Comparison of ENCODE assay signal across 23 cellular contexts in genomic region chr1:180141381-180141934, GRCh38. TPM values are rescaled to one million over a fixed set of nuclear protein-coding genes. Genes with fewer than 3 reads are reported as not detected.
DNase-seq lines count a peak whose midpoint lies in the region; ATAC-seq, FAIRE-seq and TF ChIP-seq lines count a peak whose summit lies in the region.
"Had no signal": no experiment of that assay in that cellular context is flagged by ENCODE, and none has a peak within 500 bp of the region (broad histone marks: within the 10 kb centered on the region; RNA-seq: fewer than 3 reads in every experiment).

No MANE protein-coding gene starts in this region.

- H3K9me3 ChIP-seq in K562 (replicated peaks; ENCODE audit: control insufficient read depth, insufficient read depth, low read depth, low read length) (no peaks in the 10 kb centered on the region), endodermal cell (ENCODE audit: control insufficient read depth, low read length) (no peaks in the 10 kb centered on the region)
- H3K9me3 ChIP-seq: BE2C had no signal

- H3K9ac ChIP-seq in K562 (ENCODE audit: insufficient read depth in 1 of 2, low read depth in 2 of 2, low read length in 2 of 2) (no peak overlapping the region), endodermal cell (ENCODE audit: extremely low read depth, low read length, poor library complexity, severe bottlenecking) (no peak overlapping the region)

- intact Hi-C loops in K562 (cut with micrococcal nuclease) = no loop called here

- H4K20me1 ChIP-seq in K562 (replicated peaks; ENCODE audit: control insufficient read depth, insufficient read depth, low read length) = no peaks in the 10 kb centered on the region

- H3K27ac Mint-ChIP-seq in osteocyte (ENCODE audit: unreplicated experiment) = no peak overlapping the region
- H3K27ac Mint-ChIP-seq in endodermal cell = no peak overlapping the region
- H3K27ac Mint-ChIP-seq: CD4-positive, CD25-positive, alpha-beta regulatory T cell; CD8-positive, alpha-beta memory T cell had no signal

- no peaks in the 10 kb centered on the region for H3K36me3 ChIP-seq in K562 (ENCODE audit: control insufficient read depth, insufficient read depth, low read length)
- no peaks in the 10 kb centered on the region for H3K36me3 ChIP-seq in endodermal cell (ENCODE audit: control insufficient read depth, insufficient read depth, low read length)
- H3K36me3 ChIP-seq: BE2C had no signal

- no peak overlapping the region for H3K4me2 ChIP-seq in K562 (ENCODE audit: insufficient read depth, low read length)

- H3K4me1 ChIP-seq in K562 (replicated peaks in 1 of 2; ENCODE audit: control insufficient read depth in 2 of 2, insufficient read depth in 2 of 2, low read length in 2 of 2) (no peaks in the 10 kb centered on the region), endodermal cell (ENCODE audit: control insufficient read depth, insufficient read depth, low read length) (no peaks in the 10 kb centered on the region)
- H3K4me1 ChIP-seq: BE2C had no signal

- H3K27me3 Mint-ChIP-seq in osteocyte (ENCODE audit: unreplicated experiment) (no peaks in the 10 kb centered on the region), endodermal cell (ENCODE audit: insufficient read depth) (peaks cover 12% of the 10 kb centered on the region)

- TF ChIP-seq RAD21 in K562 (CRISPR knock-in tag; conservative IDR thresholded peaks at IDR 0.05 in 1 of 2, IDR thresholded peaks at IDR 0.05 in 1 of 2) = no peak

- no peak overlapping the region for H3K27ac ChIP-seq in K562 (ENCODE audit: extremely low read depth, low read depth, low read length)
- no peak overlapping the region for H3K27ac ChIP-seq in endodermal cell (ENCODE audit: low read depth, low read length)

- WGBS in K562 (ENCODE audit: insufficient coverage, low coverage, missing lambda C conversion rate) = 38% methylated on average over 6 of the region's 6 CpGs
- 92 to 100% methylated on average over 1 to 6 of the region's 6 CpGs for WGBS in endodermal cell (ENCODE audit: insufficient coverage in 1 of 2, insufficient read length in 1 of 2), 2 experiments

- TF ChIP-seq POLR2A in K562 (conservative IDR thresholded peaks at IDR 0.05) = no peak

- peak; percentile 22; the same call in 1 of the 3 replicates for ATAC-seq in K562
- ATAC-seq: GM12878, HepG2 had no signal

- FAIRE-seq in K562 (lab: Jason Lieb, UNC) (no peak), GM19239 (lab: Jason Lieb, UNC) (no peak)
- FAIRE-seq: A204.1, GM12878, H1, HepG2 had no signal

- CTCF ChIA-PET in K562 (lab: Yijun Ruan, JAX; ENCODE audit: low intra/inter-chr PET ratio) = no interaction called here

- H3K4me1 Mint-ChIP-seq in osteocyte (ENCODE audit: unreplicated experiment) (no peaks in the 10 kb centered on the region), endodermal cell (no peaks in the 10 kb centered on the region)
- H3K4me1 Mint-ChIP-seq: CD4-positive, CD25-positive, alpha-beta regulatory T cell; CD8-positive, alpha-beta memory T cell; H9 had no signal

- no peak overlapping the region for H3K4me3 Mint-ChIP-seq in osteocyte (ENCODE audit: unreplicated experiment)
- H3K4me3 Mint-ChIP-seq in endodermal cell = no peak overlapping the region
- H3K4me3 Mint-ChIP-seq: CD4-positive, CD25-positive, alpha-beta regulatory T cell; CD8-positive, alpha-beta memory T cell; H9 had no signal

- TF ChIP-seq CTCF in K562 (IDR thresholded peaks at IDR 0.05 in 2 of 3, conservative IDR thresholded peaks at IDR 0.05 in 1 of 3; ENCODE audit: insufficient read depth in 2 of 3, low read depth in 1 of 3, low read length in 3 of 3) (no peak), osteocyte (IDR thresholded peaks at IDR 0.05) (no peak), endodermal cell (conservative IDR thresholded peaks at IDR 0.05) (no peak)

- H3K4me3 ChIP-seq in K562 = no peak overlapping the region
- H3K4me3 ChIP-seq in endodermal cell (ENCODE audit: low read length) = no peak overlapping the region
- H3K4me3 ChIP-seq: GM12878 had no signal

- H3K9me3 Mint-ChIP-seq in osteocyte (ENCODE audit: unreplicated experiment) = no peaks in the 10 kb centered on the region
- H3K9me3 Mint-ChIP-seq in endodermal cell = no peaks in the 10 kb centered on the region
- H3K9me3 Mint-ChIP-seq: H9 had no signal

- DNase-seq in K562 (ENCODE audit: extremely low read depth in 1 of 4, low spot score in 3 of 4) (no peak), fibroblast of peridontal ligament (ENCODE audit: extremely low read depth) (peak; percentile 22), mesenteric fat pad (ENCODE audit: low spot score) (peak; percentile 47), osteocyte (ENCODE audit: extremely low spot score, unreplicated experiment) (peak; percentile 34), endodermal cell (no peak), GM19239 (ENCODE audit: insufficient read length, low spot score) (no peak), pons (ENCODE audit: low spot score) (no peak), 8988T (no peak)
- DNase-seq: ACHN; BE2C; C1 segment of cervical spinal cord; CD4-positive, CD25-positive, alpha-beta regulatory T cell; CD8-positive, alpha-beta memory T cell; COR-L47; DMS 273 treated with DMSO at 0.1 percent for 48 hours; DMS53; DND-41; EL; H9 had no signal

- no peaks in the 10 kb centered on the region for H3K27me3 ChIP-seq in K562 (ENCODE audit: control insufficient read depth in 2 of 2, insufficient read depth in 2 of 2, low read length in 2 of 2)
- peaks cover 8% of the 10 kb centered on the region for H3K27me3 ChIP-seq in endodermal cell (ENCODE audit: control insufficient read depth, insufficient read depth, low read length, poor library complexity, severe bottlenecking)
- H3K27me3 ChIP-seq: BE2C had no signal

- H3K36me3 Mint-ChIP-seq in osteocyte (ENCODE audit: unreplicated experiment) (no peaks in the 10 kb centered on the region), endodermal cell (ENCODE audit: low read depth) (no peaks in the 10 kb centered on the region)
- H3K36me3 Mint-ChIP-seq: CD4-positive, CD25-positive, alpha-beta regulatory T cell had no signal

- in situ Hi-C loops in K562 (cut with MboI) = no loop called here

- peak overlapping the region; percentile 16; the same call in 1 of the 2 replicates for H2AFZ ChIP-seq in K562 (ENCODE audit: low read depth, low read length)

- no TSS peak for BruUV-seq in K562 (replicated peaks; lab: Mats Ljungman, UMichigan)

- TF ChIP-seq EP300 in K562 (IDR thresholded peaks at IDR 0.05; ENCODE audit: low read length) = no peak

- no peaks in the 10 kb centered on the region for H3K9me1 ChIP-seq in K562 (ENCODE audit: control insufficient read depth, insufficient read depth, low read length)

- POLR2A ChIA-PET in K562 (lab: Yijun Ruan, JAX) = no interaction called here

- H3K79me2 ChIP-seq in K562 (ENCODE audit: control insufficient read depth, insufficient read depth, low read length) = no peaks in the 10 kb centered on the region

TF ChIP-seq in K562, 482 proteins besides CTCF, POLR2A, EP300 and RAD21 (continues in another document):
- TF ChIP-seq NFE2 (IDR thresholded peaks at IDR 0.05; ENCODE audit: low read depth) (no peak), ZBTB7A (IDR thresholded peaks at IDR 0.05; ENCODE audit: borderline replicate concordance, control insufficient read depth, low read depth, low read length) (no peak), CCAR2 (IDR thresholded peaks at IDR 0.05; ENCODE audit: low read depth, low read length) (no peak), IFI16 (CRISPR knock-in tag; IDR thresholded peaks at IDR 0.05) (no peak), HDAC1 (IDR thresholded peaks at IDR 0.05) (no peak), BCL6 (CRISPR knock-in tag; IDR thresholded peaks at IDR 0.05) (no peak), PTBP1 (IDR thresholded peaks at IDR 0.05; ENCODE audit: low read depth, low read length) (no peak), PTRF (tag; IDR thresholded peaks at IDR 0.05) (no peak), TAF7 (tag; IDR thresholded peaks at IDR 0.05) (no peak), PHF8 (IDR thresholded peaks at IDR 0.05; ENCODE audit: borderline replicate concordance, low read length) (no peak)

RNA-seq across cellular contexts. Expression of gene QSOX1, which starts 13.2 kb away (rescaled TPM):
- total RNA-seq in K562 (2011; cell fraction: chromatin; rRNA removed; ENCODE audit: low replicate concordance) = 19.7 and 43.6 TPM in 2 replicates
- 60.0 and 64.2 TPM in 2 replicates for total RNA-seq in K562 (2011; cell fraction: nucleolus; rRNA removed)
- total RNA-seq in K562 (2011; cell fraction: nucleoplasm; rRNA removed) = 56.8 and 59.6 TPM in 2 replicates
- total RNA-seq in K562 (2014; rRNA removed) = 21.4 and 33.2 TPM in 2 replicates
- total RNA-seq in K562 (2014; rRNA removed; fragmentation: Illumina TruSeq; extraction: Trizol) = 10.2 and 11.4 TPM in 2 replicates
- total RNA-seq in K562 (2015; rRNA removed; fragmentation: Illumina TruSeq; extraction: Trizol) = 11.0 and 11.7 TPM in 2 replicates
- 47.8 and 53.1 TPM in 2 replicates for total RNA-seq in K562 (2021)
- 15.0 and 36.5 TPM in 2 replicates for polyA plus RNA-seq in K562 (2011; rRNA removed)
- polyA plus RNA-seq in K562 (2011; cell fraction: cytosol; rRNA removed) = 25.2 and 25.3 TPM in 2 replicates
- polyA plus RNA-seq in K562 (2011; cell fraction: nucleus; rRNA removed) = 33.0 and 35.8 TPM in 2 replicates
- polyA plus RNA-seq in K562 (2012) = 38.9 and 76.2 TPM in 2 replicates
- 23.9 and 28.3 TPM in 2 replicates for polyA plus RNA-seq in K562 (2014; fragmentation: Illumina TruSeq; extraction: Trizol)
- 1 to 10 TPM; 4.0 to 4.6 TPM for polyA plus RNA-seq in K562 (2014; fragmentation: Nextera tagmentation; extraction: Ambion mirVana)
- polyA plus RNA-seq in K562 (2014; rRNA removed) = 21.5 and 24.8 TPM in 2 replicates
- polyA minus RNA-seq in K562 (2011; rRNA and poly(A)+ RNA removed) = 8.6 and 10.8 TPM in 2 replicates
- polyA minus RNA-seq in K562 (2011; cell fraction: cytosol; rRNA and poly(A)+ RNA removed) = 10.2 and 18.2 TPM in 2 replicates
- polyA minus RNA-seq in K562 (2011; cell fraction: nucleus; rRNA and poly(A)+ RNA removed) = 7.5 and 7.6 TPM in 2 replicates
- total RNA-seq in mesenteric fat pad = 104 TPM
- total RNA-seq in osteocyte = 152 and 162 TPM in 2 replicates
- total RNA-seq in endodermal cell = 100 to 1,000 TPM in 1 of 2 donors, 10 to 100 TPM in 1; 77.9 to 116 TPM
- polyA plus RNA-seq in endodermal cell (2013, experiment 1 of 2) = 41.5 TPM
- 39.1 TPM for polyA plus RNA-seq in endodermal cell (2013, experiment 2 of 2)

Comparison
In these comparisons a context has a peak if more than half of its experiments do, and no peak if none do; other contexts are left out.
1. DNase-seq: peak in fibroblast of peridontal ligament (single experiment), mesenteric fat pad (single experiment) and osteocyte (single experiment); none in K562 (0 of 4), endodermal cell (single experiment), GM19239 (single experiment), pons (single experiment) and 8988T (single experiment).